Comparison of ENCODE assay signal across 8 cellular contexts in genomic region chr17:48054238-48055185, GRCh38. TPM values are rescaled to one million over a fixed set of nuclear protein-coding genes. Genes with fewer than 3 reads are reported as not detected.
A peak's percentile ranks its signal among the peaks of the same experiment; 100 is the strongest.
DNase-seq lines count a peak whose midpoint lies in the region; ATAC-seq and TF ChIP-seq lines count a peak whose summit lies in the region.

No MANE protein-coding gene starts in this region.

- H3K9ac ChIP-seq in SK-N-SH (peak overlapping the region; percentile 5; the same call in 1 of the 2 replicates), fibroblast of lung (ENCODE audit: insufficient read depth, low read length) (peak overlapping the region; percentile 26)

- CTCF ChIA-PET in SK-N-SH (lab: Yijun Ruan, JAX): interaction anchor here (0.6 to 44.3 kb wide), 13 partner anchors 7 to 564 kb away, joined by 3 to 1200 read pairs (median 5); partner anchors contain the start of genes COPZ2 and NFE2L1

- H3K27me3 ChIP-seq in SK-N-SH (ENCODE audit: insufficient read depth) (no peaks in the 10 kb centered on the region), fibroblast of lung (ENCODE audit: control insufficient read depth, insufficient read depth, low read length) (no peaks in the 10 kb centered on the region)

- peak overlapping the region; percentile 96 for H3K27ac ChIP-seq in 22Rv1
- peak overlapping the region; percentile 88 to 95; a peak in 3 of 4 replicates for H3K27ac ChIP-seq in SK-N-SH (ENCODE audit: low read depth in 2 of 2, low read length in 1 of 2)
- H3K27ac ChIP-seq in fibroblast of lung (ENCODE audit: insufficient read depth, low read length): no peak overlapping the region

- H3K4me1 ChIP-seq in SK-N-SH (ENCODE audit: control insufficient read depth in 1 of 2, insufficient read depth in 2 of 2, low read depth in 1 of 2, low read length in 1 of 2): peaks cover 58 to 67% of the 10 kb centered on the region in 2 experiments
- H3K4me1 ChIP-seq in fibroblast of lung (ENCODE audit: control insufficient read depth, extremely low read depth, insufficient read depth, low read length): peaks cover 34% of the 10 kb centered on the region

- H3K4me2 ChIP-seq in SK-N-SH (peak overlapping the region; percentile 88), fibroblast of lung (ENCODE audit: extremely low read depth, insufficient read depth, low read length) (peak overlapping the region; percentile 60)

- H3K79me2 ChIP-seq in SK-N-SH (ENCODE audit: insufficient read depth) (peaks cover 77% of the 10 kb centered on the region), fibroblast of lung (ENCODE audit: control insufficient read depth, insufficient read depth, low read length) (peaks cover 39% of the 10 kb centered on the region)

- DNase-seq in HFF-Myc (ENCODE audit: extremely low read depth, low read depth): no peak
- DNase-seq in SK-N-SH: peak; percentile 97
- peak; percentile 84 to 86 for DNase-seq in fibroblast of lung (ENCODE audit: low read depth in 2 of 2)
- DNase-seq in myocyte (ENCODE audit: low read depth): peak; percentile 32
- no peak for DNase-seq in GOT3 (lab: John Stamatoyannopoulos, UW)

- H3K9me2 ChIP-seq in SK-N-SH: no peaks in the 10 kb centered on the region

- no peak for TF ChIP-seq CTCF in 22Rv1 (IDR thresholded peaks at IDR 0.05)
- no peak for TF ChIP-seq CTCF in HFF-Myc (IDR thresholded peaks at IDR 0.05; ENCODE audit: low read depth, low read length, missing control alignments)
- TF ChIP-seq CTCF in SK-N-SH (IDR thresholded peaks at IDR 0.05): no peak
- TF ChIP-seq CTCF in fibroblast of lung (conservative IDR thresholded peaks at IDR 0.05 in 1 of 2, IDR thresholded peaks at IDR 0.05 in 1 of 2; ENCODE audit: low read depth in 1 of 2, low read length in 2 of 2): no peak

- peak in 1 of 2 experiments; percentile 42; a peak in 1 of 4 replicates for TF ChIP-seq EP300 in SK-N-SH (IDR thresholded peaks at IDR 0.05; ENCODE audit: borderline replicate concordance in 1 of 2, low read depth in 1 of 2, low read length in 1 of 2)

- H2AFZ ChIP-seq in SK-N-SH (ENCODE audit: low read depth): no peak overlapping the region
- H2AFZ ChIP-seq in fibroblast of lung (ENCODE audit: low read length): no peak overlapping the region

- 58% methylated on average over 26 of the region's 34 CpGs for WGBS in SK-N-SH (ENCODE audit: low lambda C conversion rate)

- H3K36me3 ChIP-seq in SK-N-SH (replicated peaks in 1 of 2; ENCODE audit: control insufficient read depth in 1 of 2, insufficient read depth in 2 of 2, low read length in 1 of 2): peaks cover 36 to 74% of the 10 kb centered on the region in 2 experiments
- H3K36me3 ChIP-seq in fibroblast of lung (ENCODE audit: control insufficient read depth, insufficient read depth, low read length): peaks cover 25% of the 10 kb centered on the region

- H4K20me1 ChIP-seq in SK-N-SH (ENCODE audit: insufficient read depth) (peaks cover 58% of the 10 kb centered on the region), fibroblast of lung (ENCODE audit: control insufficient read depth, extremely low read depth, insufficient read depth, low read length) (no peaks in the 10 kb centered on the region)

- ATAC-seq in HG02852 (IDR thresholded peaks at IDR 0.05; ENCODE audit: unreplicated experiment) (no peak), GM18858 (IDR thresholded peaks at IDR 0.05; ENCODE audit: unreplicated experiment) (no peak)

- H3F3A ChIP-seq in SK-N-SH (replicated peaks; ENCODE audit: insufficient read depth): peaks cover 23% of the 10 kb centered on the region

- no peak for TF ChIP-seq RAD21 in SK-N-SH (IDR thresholded peaks at IDR 0.05; ENCODE audit: low read length)

- POLR2A ChIA-PET in SK-N-SH (lab: Yijun Ruan, JAX): interaction anchor here (1.0 to 2.9 kb wide), 5 partner anchors 9 to 76 kb away, joined by 3 to 18 read pairs (median 4); no protein-coding TSS in a partner anchor

- H3K9me3 ChIP-seq in SK-N-SH (no peaks in the 10 kb centered on the region), fibroblast of lung (ENCODE audit: control insufficient read depth, insufficient read depth, low read depth, low read length) (no peaks in the 10 kb centered on the region)

- H3K4me3 ChIP-seq in HFF-Myc (replicated peaks; ENCODE audit: low read depth, low read length) (peak overlapping the region; percentile 9), SK-N-SH (ENCODE audit: low read depth in 2 of 2, low read length in 1 of 2) (peak overlapping the region; percentile 29 to 42), fibroblast of lung (replicated peaks in 1 of 4; ENCODE audit: control extremely low read depth in 1 of 4, insufficient read depth in 1 of 4, low read depth in 3 of 4, low read length in 4 of 4) (peak overlapping the region in 2 of 4 experiments; percentile 69 to 93)

TF ChIP-seq in SK-N-SH, 30 proteins besides CTCF, POLR2A, EP300 and RAD21:
- TF ChIP-seq MAX (IDR thresholded peaks at IDR 0.05; ENCODE audit: low read depth) (no peak), MXI1 (IDR thresholded peaks at IDR 0.05; ENCODE audit: low read depth, low read length) (0 out of 2 replicates have a peak, but pooled peaks have one; percentile 30), CHD2 (IDR thresholded peaks at IDR 0.05; ENCODE audit: low read length, partially characterized antibody) (peak; percentile 79), NRF1 (IDR thresholded peaks at IDR 0.05; ENCODE audit: low read depth, low read length) (peak; percentile 35; the same call in 1 of the 2 replicates), RCOR1 (IDR thresholded peaks at IDR 0.05; ENCODE audit: low read length) (peak; percentile 36; the same call in 1 of the 2 replicates), EZH2phosphoT487 (IDR thresholded peaks at IDR 0.05; ENCODE audit: borderline replicate concordance, low read depth) (no peak), RFX5 (IDR thresholded peaks at IDR 0.05; ENCODE audit: low read length) (peak; percentile 88), SIN3A (IDR thresholded peaks at IDR 0.05; ENCODE audit: borderline replicate concordance, low read depth, low read length) (no peak), IRF3 (IDR thresholded peaks at IDR 0.05; ENCODE audit: low read depth, low read length) (peak; percentile 47; the same call in 1 of the 2 replicates)
TF ChIP-seq in SK-N-SH: peak in this region for 6.

RNA-seq across cellular contexts. Expression of gene NFE2L1, which starts 6.4 kb away (rescaled TPM):
- polyA plus RNA-seq in SK-N-SH (2012; rRNA removed) (159 and 174 TPM in 2 replicates), fibroblast of lung (170 and 200 TPM in 2 replicates)
- polyA plus RNA-seq in SK-N-SH (2012; cell fraction: cytosol; rRNA removed): 128 and 192 TPM in 2 replicates
- 135 and 166 TPM in 2 replicates for polyA plus RNA-seq in SK-N-SH (2012; cell fraction: nucleus; rRNA removed)
- total RNA-seq in fibroblast of lung (90.4 and 162 TPM in 2 replicates), myocyte (306 and 426 TPM in 2 replicates)
- polyA plus RNA-seq in fibroblast of lung (2012): 119 and 162 TPM in 2 replicates
- 172 and 227 TPM in 2 replicates for polyA minus RNA-seq in fibroblast of lung (ENCODE audit: low replicate concordance)
- polyA plus RNA-seq in myocyte (2012): 686 TPM

RNA-seq across cellular contexts. Expression of gene COPZ2, which starts 16.9 kb away (rescaled TPM):
- polyA plus RNA-seq in SK-N-SH (2012; rRNA removed) (31.2 and 36.9 TPM in 2 replicates), fibroblast of lung (97.9 and 104 TPM in 2 replicates)
- 35.6 and 43.6 TPM in 2 replicates for polyA plus RNA-seq in SK-N-SH (2012; cell fraction: cytosol; rRNA removed)
- 29.6 and 30.5 TPM in 2 replicates for polyA plus RNA-seq in SK-N-SH (2012; cell fraction: nucleus; rRNA removed)
- total RNA-seq in fibroblast of lung (49.8 and 63.1 TPM in 2 replicates), myocyte (45.8 and 57.6 TPM in 2 replicates)
- polyA plus RNA-seq in fibroblast of lung (2012): 130 and 148 TPM in 2 replicates
- 61.9 and 91.5 TPM in 2 replicates for polyA minus RNA-seq in fibroblast of lung (ENCODE audit: low replicate concordance)
- polyA plus RNA-seq in myocyte (2012): 298 TPM

RNA-seq across cellular contexts. Expression of gene CBX1, which starts 46.8 kb away (rescaled TPM):
- polyA plus RNA-seq in SK-N-SH (2012; rRNA removed): 102 and 112 TPM in 2 replicates
- 157 and 183 TPM in 2 replicates for polyA plus RNA-seq in SK-N-SH (2012; cell fraction: cytosol; rRNA removed)
- polyA plus RNA-seq in SK-N-SH (2012; cell fraction: nucleus; rRNA removed): 27.3 and 37.1 TPM in 2 replicates
- total RNA-seq in fibroblast of lung: 44.9 and 50.4 TPM in 2 replicates
- 64.8 and 68.1 TPM in 2 replicates for polyA plus RNA-seq in fibroblast of lung
- 78.7 and 95.1 TPM in 2 replicates for polyA plus RNA-seq in fibroblast of lung (2012)
- polyA minus RNA-seq in fibroblast of lung (ENCODE audit: low replicate concordance): 3.5 and 7.2 TPM in 2 replicates
- 66.4 and 67.2 TPM in 2 replicates for total RNA-seq in myocyte
- 62.8 TPM for polyA plus RNA-seq in myocyte (2012)

RNA-seq across cellular contexts. Expression of gene SNX11, which starts 53.1 kb away (rescaled TPM):
- polyA plus RNA-seq in SK-N-SH (2012; rRNA removed) (19.0 and 31.6 TPM in 2 replicates), fibroblast of lung (13.2 and 17.7 TPM in 2 replicates)
- polyA plus RNA-seq in SK-N-SH (2012; cell fraction: cytosol; rRNA removed): 15.3 and 22.1 TPM in 2 replicates
- polyA plus RNA-seq in SK-N-SH (2012; cell fraction: nucleus; rRNA removed): 23.4 and 29.4 TPM in 2 replicates
- total RNA-seq in fibroblast of lung (9.0 and 12.6 TPM in 2 replicates), myocyte (14.7 and 15.6 TPM in 2 replicates)
- polyA plus RNA-seq in fibroblast of lung (2012): 15.1 and 18.7 TPM in 2 replicates
- 15.9 and 24.2 TPM in 2 replicates for polyA minus RNA-seq in fibroblast of lung (ENCODE audit: low replicate concordance)
- polyA plus RNA-seq in myocyte (2012): 34.0 TPM

Comparison
In these comparisons a context has a peak if more than half of its experiments do, and no peak if none do; other contexts are left out.
1. DNase-seq: peak in SK-N-SH (single experiment), fibroblast of lung (2 of 2) and myocyte (single experiment); none in HFF-Myc (single experiment) and GOT3 (single experiment).